ENCODE assay signal across 25 cellular contexts in genomic region chr15:83697716-83698115, GRCh38. TPM values are rescaled to one million over a fixed set of nuclear protein-coding genes. Genes with fewer than 3 reads are reported as not detected.
"Had no signal": no experiment of that assay in that cellular context is flagged by ENCODE, and none has a peak within 500 bp of the region (broad histone marks: within the 10 kb centered on the region; RNA-seq: fewer than 3 reads in every experiment).

No MANE protein-coding gene starts in this region.

- H3K27me3 ChIP-seq: adrenal gland, cardiac muscle cell, esophagus muscularis mucosa, gastroesophageal sphincter, left lung, stomach, suprapubic skin, tibial nerve had no signal

- DNase-seq: activated CD8-positive, alpha-beta memory T cell treated with anti-CD3 and anti-CD28 coated beads, Interleukin-2, amount 50 U/mL, for 4 hours; activated naive CD4-positive, alpha-beta T cell; activated T-cell treated with anti-CD3 and anti-CD28 coated beads, Interleukin-2, amount 50 U/mL, for 4 hours; dermis blood vessel endothelial cell; effector memory CD8-positive, alpha-beta T cell; natural killer cell; stimulated activated CD4-positive, alpha-beta T cell treated with anti-CD3 and anti-CD28 coated beads, Interleukin-2, amount 100 ng/mL, for 24 hours; T-helper 9 cell had no signal

- H3K9me3 Mint-ChIP-seq: activated T-cell treated with anti-CD3 and anti-CD28 coated beads, Interleukin-2, amount 50 U/mL, for 4 hours; activated T-helper 2 cell treated with anti-CD3 and anti-CD28 coated beads, Interferon-gamma antibody, Interleukin-2, Interleukin-4, amounts not matched to agents 10 μg/mL and 5 μg/mL and 100 μg/mL, durations not matched to agents 14 hours and 24 hours and 36 hours had no signal

- H3K4me3 ChIP-seq: adrenal gland, cardiac muscle cell, esophagus muscularis mucosa, gastroesophageal sphincter, left lung, stomach, suprapubic skin, tibial nerve had no signal

- H3K27me3 Mint-ChIP-seq: progenitor cell of endocrine pancreas had no signal

- H3K4me3 Mint-ChIP-seq: activated naive CD8-positive, alpha-beta T cell; activated T-cell treated with anti-CD3 and anti-CD28 coated beads, Interleukin-2, amount 50 U/mL, for 4 hours; effector memory CD8-positive, alpha-beta T cell; mesothelial cell of epicardium; natural killer cell; stimulated activated effector memory CD8-positive, alpha-beta T cell treated with anti-CD3 and anti-CD28 coated beads, Interleukin-12 subunit alpha, Interleukin-12 subunit beta, amount 100 ng/mL, for 72 hours; WTC11 had no signal

- ATAC-seq: activated T-cell treated with anti-CD3 and anti-CD28 coated beads, Interleukin-2, amount 50 U/mL, for 4 hours; effector memory CD8-positive, alpha-beta T cell; natural killer cell; stimulated activated effector memory CD8-positive, alpha-beta T cell treated with anti-CD3 and anti-CD28 coated beads, Interleukin-12 subunit alpha, Interleukin-12 subunit beta, amount 100 ng/mL, for 72 hours; WTC11 had no signal

- H3K4me1 ChIP-seq: adrenal gland, left lung, suprapubic skin had no signal

- H3K36me3 ChIP-seq: adrenal gland, cardiac muscle cell, esophagus muscularis mucosa, gastroesophageal sphincter, left lung, stomach, suprapubic skin, tibial nerve had no signal

- H3K27ac ChIP-seq: cardiac muscle cell, left lung, suprapubic skin, tibial nerve had no signal

- H3K9me3 ChIP-seq: adrenal gland, esophagus muscularis mucosa, gastroesophageal sphincter, stomach, suprapubic skin, tibial nerve had no signal

- H3K27ac Mint-ChIP-seq: activated naive CD8-positive, alpha-beta T cell; activated T-helper 2 cell treated with anti-CD3 and anti-CD28 coated beads, Interferon-gamma antibody, Interleukin-2, Interleukin-4, amounts not matched to agents 10 μg/mL and 5 μg/mL and 100 μg/mL, durations not matched to agents 14 hours and 24 hours and 36 hours; effector memory CD8-positive, alpha-beta T cell; natural killer cell; progenitor cell of endocrine pancreas; stimulated activated effector memory CD8-positive, alpha-beta T cell treated with anti-CD3 and anti-CD28 coated beads, Interleukin-12 subunit alpha, Interleukin-12 subunit beta, amount 100 ng/mL, for 72 hours; WTC11 had no signal

- H3K4me1 Mint-ChIP-seq: natural killer cell; stimulated activated effector memory CD8-positive, alpha-beta T cell treated with anti-CD3 and anti-CD28 coated beads, Interleukin-12 subunit alpha, Interleukin-12 subunit beta, amount 100 ng/mL, for 72 hours had no signal

RNA-seq across cellular contexts. Expression of gene ADAMTSL3, which starts 43.8 kb away (rescaled TPM):
- total RNA-seq: activated T-cell treated with anti-CD3 and anti-CD28 coated beads, Interleukin-2, amount 50 U/mL, for 4 hours; endothelial cell of umbilical vein; osteocyte; T-helper 1 cell treated with Interleukin-12 subunit alpha and Interleukin-12 subunit beta and Interleukin-4 antibody, amounts not matched to agents 30 ng/mL and 1 ng/mL, for 36 hours had no signal
